ENCODE assay signal across 17 cellular contexts in genomic region chr2:26572589-26572988, GRCh38.
DNase-seq lines count a peak whose midpoint lies in the region; ATAC-seq and TF ChIP-seq lines count a peak whose summit lies in the region.
"Had no signal": no experiment of that assay in that cellular context is flagged by ENCODE, and none has a peak within 500 bp of the region (broad histone marks: within the 10 kb centered on the region; RNA-seq: fewer than 3 reads in every experiment).

No MANE protein-coding gene starts in this region.

- DNase-seq in NCI-H2227 (lab: John Stamatoyannopoulos, UW; ENCODE audit: unreplicated experiment): peak; percentile 22
- DNase-seq in NCI-H2227 treated with DMSO at 0.1 percent for 48 hours (lab: John Stamatoyannopoulos, UW): no peak
- DNase-seq in RWPE2 (ENCODE audit: low spot score): peak; percentile 32
- peak; percentile 82 for DNase-seq in left kidney (ENCODE audit: low read depth, low spot score)
- peak; percentile 57 for DNase-seq in posterior vena cava (ENCODE audit: low spot score)
- DNase-seq in psoas muscle: no peak
- no peak for DNase-seq in AG08395 (ENCODE audit: low spot score)
- DNase-seq: Karpas-422, MV-4-11, NCI-H1105 treated with DMSO at 0.1 percent for 48 hours, NCI-H2029 treated with DMSO at 0.1 percent for 48 hours, NCI-H524 treated with DMSO at 0.1 percent for 48 hours, SIG-M5 had no signal

- no peak overlapping the region for H3K4me3 ChIP-seq in RWPE2 (ENCODE audit: severe bottlenecking)
- no peak overlapping the region for H3K4me3 ChIP-seq in psoas muscle

- no peak for ATAC-seq in RWPE2 (ENCODE audit: low read depth)
- ATAC-seq in psoas muscle: no peak
- ATAC-seq in GM21619 (IDR thresholded peaks at IDR 0.05; ENCODE audit: unreplicated experiment): no peak

- TF ChIP-seq CTCF in RWPE2 (IDR thresholded peaks at IDR 0.05; ENCODE audit: poor library complexity, severe bottlenecking) (no peak), psoas muscle (IDR thresholded peaks at IDR 0.05) (no peak)

- WGBS in psoas muscle, 3 donors: 25 to 34% (median 33%) methylated on average over 8 of the region's 8 CpGs

- intact Hi-C loops in posterior vena cava (cut with DNase I): no loop called here
- intact Hi-C loops in psoas muscle (cut with DNase I): no loop called here

- H3K4me1 ChIP-seq in RWPE2 (ENCODE audit: insufficient read depth, poor library complexity, severe bottlenecking): no peaks in the 10 kb centered on the region
- H3K4me1 ChIP-seq in psoas muscle: no peaks in the 10 kb centered on the region

- H3K27ac ChIP-seq in RWPE2 (ENCODE audit: poor library complexity, severe bottlenecking): no peak overlapping the region
- no peak overlapping the region for H3K27ac ChIP-seq in psoas muscle
- H3K27ac ChIP-seq: 22Rv1, C4-2B, RWPE1 had no signal

- no peaks in the 10 kb centered on the region for H3K9me3 ChIP-seq in RWPE2 (ENCODE audit: severe bottlenecking)
- H3K9me3 ChIP-seq in psoas muscle: no peaks in the 10 kb centered on the region

- no peaks in the 10 kb centered on the region for H3K27me3 ChIP-seq in RWPE2 (ENCODE audit: insufficient read depth, poor library complexity, severe bottlenecking)
- peaks cover 0 to 20% (median 2%) of the 10 kb centered on the region in 3 donors for H3K27me3 ChIP-seq in psoas muscle (ENCODE audit: insufficient read depth in 3 of 3, low read length in 2 of 3)

- H3K36me3 ChIP-seq in RWPE2 (ENCODE audit: low read depth): no peaks in the 10 kb centered on the region
- no peaks in the 10 kb centered on the region for H3K36me3 ChIP-seq in psoas muscle (ENCODE audit: insufficient read depth in 1 of 2, low read depth in 1 of 2)

Comparison
In these comparisons a context has a peak if more than half of its experiments do, and no peak if none do; other contexts are left out.
1. DNase-seq: peak in NCI-H2227 (single experiment), RWPE2 (single experiment), left kidney (single experiment) and posterior vena cava (single experiment); none in NCI-H2227 treated with DMSO at 0.1 percent for 48 hours (single experiment), psoas muscle (0 of 2) and AG08395 (single experiment).